In the genomic region with DNA sequence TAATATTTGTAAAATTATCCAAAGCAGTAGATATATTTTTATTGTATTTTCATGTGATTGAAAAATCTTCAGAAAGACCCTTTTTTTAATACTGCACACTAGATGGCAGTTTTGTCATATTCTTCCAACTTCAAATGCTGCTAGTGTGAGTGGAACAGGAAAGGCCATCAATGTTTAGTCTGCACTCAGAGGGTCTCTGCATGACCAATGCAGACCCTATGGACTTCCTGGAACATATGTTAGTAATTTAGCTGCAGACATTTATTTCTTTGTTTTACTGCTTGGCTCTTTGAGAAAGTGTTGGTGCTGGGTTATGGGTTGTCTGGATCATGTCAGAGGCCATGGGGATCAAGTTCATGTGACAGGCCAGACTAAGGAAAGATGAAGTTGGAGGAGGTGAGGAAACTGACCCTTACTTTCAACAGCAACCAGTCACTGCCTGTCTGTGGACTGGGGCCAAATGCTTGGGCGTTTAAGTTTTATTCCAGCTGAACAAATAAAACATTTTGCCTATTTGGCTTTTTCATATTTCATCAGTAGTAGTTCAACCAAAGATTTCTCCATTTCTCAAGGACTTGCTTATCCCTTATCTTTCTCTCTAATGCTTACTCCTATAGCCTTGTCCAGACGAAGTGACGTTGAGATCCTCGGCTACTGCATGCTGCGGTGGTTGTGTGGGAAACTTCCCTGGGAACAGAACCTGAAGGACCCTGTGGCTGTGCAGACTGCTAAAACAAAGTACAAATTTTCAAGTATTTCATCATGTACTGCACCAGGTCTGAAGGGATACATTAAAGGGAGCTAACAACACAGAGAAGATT, we compare ENCODE assay signal across 1 cellular context.
TF ChIP-seq lines count a peak whose summit lies in the region.

No MANE protein-coding gene starts in this region.

TF ChIP-seq in GM23338, 12 proteins besides CTCF, POLR2A, EP300 and RAD21 (continued from another document):
- TF ChIP-seq, protein P1, sequence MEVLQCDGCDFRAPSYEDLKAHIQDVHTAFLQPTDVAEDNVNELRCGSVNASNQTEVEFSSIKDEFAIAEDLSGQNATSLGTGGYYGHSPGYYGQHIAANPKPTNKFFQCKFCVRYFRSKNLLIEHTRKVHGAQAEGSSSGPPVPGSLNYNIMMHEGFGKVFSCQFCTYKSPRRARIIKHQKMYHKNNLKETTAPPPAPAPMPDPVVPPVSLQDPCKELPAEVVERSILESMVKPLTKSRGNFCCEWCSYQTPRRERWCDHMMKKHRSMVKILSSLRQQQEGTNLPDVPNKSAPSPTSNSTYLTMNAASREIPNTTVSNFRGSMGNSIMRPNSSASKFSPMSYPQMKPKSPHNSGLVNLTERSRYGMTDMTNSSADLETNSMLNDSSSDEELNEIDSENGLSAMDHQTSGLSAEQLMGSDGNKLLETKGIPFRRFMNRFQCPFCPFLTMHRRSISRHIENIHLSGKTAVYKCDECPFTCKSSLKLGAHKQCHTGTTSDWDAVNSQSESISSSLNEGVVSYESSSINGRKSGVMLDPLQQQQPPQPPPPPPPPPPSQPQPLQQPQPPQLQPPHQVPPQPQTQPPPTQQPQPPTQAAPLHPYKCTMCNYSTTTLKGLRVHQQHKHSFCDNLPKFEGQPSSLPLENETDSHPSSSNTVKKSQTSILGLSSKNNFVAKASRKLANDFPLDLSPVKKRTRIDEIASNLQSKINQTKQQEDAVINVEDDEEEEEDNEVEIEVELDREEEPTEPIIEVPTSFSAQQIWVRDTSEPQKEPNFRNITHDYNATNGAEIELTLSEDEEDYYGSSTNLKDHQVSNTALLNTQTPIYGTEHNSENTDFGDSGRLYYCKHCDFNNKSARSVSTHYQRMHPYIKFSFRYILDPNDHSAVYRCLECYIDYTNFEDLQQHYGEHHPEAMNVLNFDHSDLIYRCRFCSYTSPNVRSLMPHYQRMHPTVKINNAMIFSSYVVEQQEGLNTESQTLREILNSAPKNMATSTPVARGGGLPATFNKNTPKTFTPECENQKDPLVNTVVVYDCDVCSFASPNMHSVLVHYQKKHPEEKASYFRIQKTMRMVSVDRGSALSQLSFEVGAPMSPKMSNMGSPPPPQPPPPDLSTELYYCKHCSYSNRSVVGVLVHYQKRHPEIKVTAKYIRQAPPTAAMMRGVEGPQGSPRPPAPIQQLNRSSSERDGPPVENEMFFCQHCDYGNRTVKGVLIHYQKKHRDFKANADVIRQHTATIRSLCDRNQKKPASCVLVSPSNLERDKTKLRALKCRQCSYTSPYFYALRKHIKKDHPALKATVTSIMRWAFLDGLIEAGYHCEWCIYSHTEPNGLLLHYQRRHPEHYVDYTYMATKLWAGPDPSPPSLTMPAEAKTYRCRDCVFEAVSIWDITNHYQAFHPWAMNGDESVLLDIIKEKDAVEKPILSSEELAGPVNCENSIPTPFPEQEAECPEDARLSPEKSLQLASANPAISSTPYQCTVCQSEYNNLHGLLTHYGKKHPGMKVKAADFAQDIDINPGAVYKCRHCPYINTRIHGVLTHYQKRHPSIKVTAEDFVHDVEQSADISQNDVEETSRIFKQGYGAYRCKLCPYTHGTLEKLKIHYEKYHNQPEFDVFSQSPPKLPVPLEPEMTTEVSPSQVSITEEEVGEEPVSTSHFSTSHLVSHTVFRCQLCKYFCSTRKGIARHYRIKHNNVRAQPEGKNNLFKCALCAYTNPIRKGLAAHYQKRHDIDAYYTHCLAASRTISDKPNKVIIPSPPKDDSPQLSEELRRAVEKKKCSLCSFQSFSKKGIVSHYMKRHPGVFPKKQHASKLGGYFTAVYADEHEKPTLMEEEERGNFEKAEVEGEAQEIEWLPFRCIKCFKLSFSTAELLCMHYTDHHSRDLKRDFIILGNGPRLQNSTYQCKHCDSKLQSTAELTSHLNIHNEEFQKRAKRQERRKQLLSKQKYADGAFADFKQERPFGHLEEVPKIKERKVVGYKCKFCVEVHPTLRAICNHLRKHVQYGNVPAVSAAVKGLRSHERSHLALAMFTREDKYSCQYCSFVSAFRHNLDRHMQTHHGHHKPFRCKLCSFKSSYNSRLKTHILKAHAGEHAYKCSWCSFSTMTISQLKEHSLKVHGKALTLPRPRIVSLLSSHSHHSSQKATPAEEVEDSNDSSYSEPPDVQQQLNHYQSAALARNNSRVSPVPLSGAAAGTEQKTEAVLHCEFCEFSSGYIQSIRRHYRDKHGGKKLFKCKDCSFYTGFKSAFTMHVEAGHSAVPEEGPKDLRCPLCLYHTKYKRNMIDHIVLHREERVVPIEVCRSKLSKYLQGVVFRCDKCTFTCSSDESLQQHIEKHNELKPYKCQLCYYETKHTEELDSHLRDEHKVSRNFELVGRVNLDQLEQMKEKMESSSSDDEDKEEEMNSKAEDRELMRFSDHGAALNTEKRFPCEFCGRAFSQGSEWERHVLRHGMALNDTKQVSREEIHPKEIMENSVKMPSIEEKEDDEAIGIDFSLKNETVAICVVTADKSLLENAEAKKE (CRISPR knock-in tag; IDR thresholded peaks at IDR 0.05), result no peak
- TF ChIP-seq NANOG (IDR thresholded peaks at IDR 0.05; ENCODE audit: borderline replicate concordance), result no peak
- no peak for TF ChIP-seq CREB1 (CRISPR knock-in tag; IDR thresholded peaks at IDR 0.05; ENCODE audit: low read depth)
- no peak for TF ChIP-seq POLR2AphosphoS5 (IDR thresholded peaks at IDR 0.05; ENCODE audit: low read depth)
- TF ChIP-seq STAT1 (IDR thresholded peaks at IDR 0.05; ENCODE audit: unreplicated experiment), result no peak
- TF ChIP-seq ZNF331 (CRISPR knock-in tag; IDR thresholded peaks at IDR 0.05; ENCODE audit: low read depth), result no peak
- no peak for TF ChIP-seq ZNF114 (CRISPR knock-in tag; IDR thresholded peaks at IDR 0.05)
- TF ChIP-seq JUNB (IDR thresholded peaks at IDR 0.05; ENCODE audit: unreplicated experiment), result no peak
- no peak for TF ChIP-seq EZH2 (IDR thresholded peaks at IDR 0.05; ENCODE audit: low read depth, unreplicated experiment)
- TF ChIP-seq, protein P2, sequence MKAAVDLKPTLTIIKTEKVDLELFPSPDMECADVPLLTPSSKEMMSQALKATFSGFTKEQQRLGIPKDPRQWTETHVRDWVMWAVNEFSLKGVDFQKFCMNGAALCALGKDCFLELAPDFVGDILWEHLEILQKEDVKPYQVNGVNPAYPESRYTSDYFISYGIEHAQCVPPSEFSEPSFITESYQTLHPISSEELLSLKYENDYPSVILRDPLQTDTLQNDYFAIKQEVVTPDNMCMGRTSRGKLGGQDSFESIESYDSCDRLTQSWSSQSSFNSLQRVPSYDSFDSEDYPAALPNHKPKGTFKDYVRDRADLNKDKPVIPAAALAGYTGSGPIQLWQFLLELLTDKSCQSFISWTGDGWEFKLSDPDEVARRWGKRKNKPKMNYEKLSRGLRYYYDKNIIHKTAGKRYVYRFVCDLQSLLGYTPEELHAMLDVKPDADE (IDR thresholded peaks at IDR 0.05), result no peak
- TF ChIP-seq, protein P3, sequence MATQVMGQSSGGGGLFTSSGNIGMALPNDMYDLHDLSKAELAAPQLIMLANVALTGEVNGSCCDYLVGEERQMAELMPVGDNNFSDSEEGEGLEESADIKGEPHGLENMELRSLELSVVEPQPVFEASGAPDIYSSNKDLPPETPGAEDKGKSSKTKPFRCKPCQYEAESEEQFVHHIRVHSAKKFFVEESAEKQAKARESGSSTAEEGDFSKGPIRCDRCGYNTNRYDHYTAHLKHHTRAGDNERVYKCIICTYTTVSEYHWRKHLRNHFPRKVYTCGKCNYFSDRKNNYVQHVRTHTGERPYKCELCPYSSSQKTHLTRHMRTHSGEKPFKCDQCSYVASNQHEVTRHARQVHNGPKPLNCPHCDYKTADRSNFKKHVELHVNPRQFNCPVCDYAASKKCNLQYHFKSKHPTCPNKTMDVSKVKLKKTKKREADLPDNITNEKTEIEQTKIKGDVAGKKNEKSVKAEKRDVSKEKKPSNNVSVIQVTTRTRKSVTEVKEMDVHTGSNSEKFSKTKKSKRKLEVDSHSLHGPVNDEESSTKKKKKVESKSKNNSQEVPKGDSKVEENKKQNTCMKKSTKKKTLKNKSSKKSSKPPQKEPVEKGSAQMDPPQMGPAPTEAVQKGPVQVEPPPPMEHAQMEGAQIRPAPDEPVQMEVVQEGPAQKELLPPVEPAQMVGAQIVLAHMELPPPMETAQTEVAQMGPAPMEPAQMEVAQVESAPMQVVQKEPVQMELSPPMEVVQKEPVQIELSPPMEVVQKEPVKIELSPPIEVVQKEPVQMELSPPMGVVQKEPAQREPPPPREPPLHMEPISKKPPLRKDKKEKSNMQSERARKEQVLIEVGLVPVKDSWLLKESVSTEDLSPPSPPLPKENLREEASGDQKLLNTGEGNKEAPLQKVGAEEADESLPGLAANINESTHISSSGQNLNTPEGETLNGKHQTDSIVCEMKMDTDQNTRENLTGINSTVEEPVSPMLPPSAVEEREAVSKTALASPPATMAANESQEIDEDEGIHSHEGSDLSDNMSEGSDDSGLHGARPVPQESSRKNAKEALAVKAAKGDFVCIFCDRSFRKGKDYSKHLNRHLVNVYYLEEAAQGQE (IDR thresholded peaks at IDR 0.05; ENCODE audit: unreplicated experiment), result no peak
